Comparison of ENCODE assay signal across 11 cellular contexts in genomic region chr5:148697177-148697820, GRCh38. TPM values are rescaled to one million over a fixed set of nuclear protein-coding genes. Genes with fewer than 3 reads are reported as not detected.
A peak's percentile ranks its signal among the peaks of the same experiment; 100 is the strongest.
DNase-seq lines count a peak whose midpoint lies in the region; ATAC-seq, FAIRE-seq and TF ChIP-seq lines count a peak whose summit lies in the region.
"Had no signal": no experiment of that assay in that cellular context is flagged by ENCODE, and none has a peak within 500 bp of the region (broad histone marks: within the 10 kb centered on the region; RNA-seq: fewer than 3 reads in every experiment).

No MANE protein-coding gene starts in this region.

- no peaks in the 10 kb centered on the region for H3K36me3 Mint-ChIP-seq in activated naive CD4-positive, alpha-beta T cell treated with anti-CD3 and anti-CD28 coated beads, Interleukin-2, amount 10 ng/mL, durations not matched to agents 7 days and 5 days

- no peak overlapping the region for H3K27ac Mint-ChIP-seq in activated naive CD4-positive, alpha-beta T cell treated with anti-CD3 and anti-CD28 coated beads, Interleukin-2, amount 10 ng/mL, durations not matched to agents 7 days and 5 days

- intact Hi-C loops in left cardiac atrium (cut with DNase I): no loop called here

- H3K4me3 Mint-ChIP-seq in activated naive CD4-positive, alpha-beta T cell treated with anti-CD3 and anti-CD28 coated beads, Interleukin-2, amount 10 ng/mL, durations not matched to agents 7 days and 5 days: no peak overlapping the region

- no peaks in the 10 kb centered on the region for H3K27me3 Mint-ChIP-seq in activated naive CD4-positive, alpha-beta T cell treated with anti-CD3 and anti-CD28 coated beads, Interleukin-2, amount 10 ng/mL, durations not matched to agents 7 days and 5 days

- ATAC-seq in left cardiac atrium (peak; percentile 95 to 100), HG03521 (IDR thresholded peaks at IDR 0.05; ENCODE audit: unreplicated experiment) (no peak)

- H3K9me3 Mint-ChIP-seq in activated naive CD4-positive, alpha-beta T cell treated with anti-CD3 and anti-CD28 coated beads, Interleukin-2, amount 10 ng/mL, durations not matched to agents 7 days and 5 days: peaks cover 4% of the 10 kb centered on the region

- FAIRE-seq in H54 (lab: Jason Lieb, UNC): peak; percentile 27

- H3K4me1 Mint-ChIP-seq in activated naive CD4-positive, alpha-beta T cell treated with anti-CD3 and anti-CD28 coated beads, Interleukin-2, amount 10 ng/mL, durations not matched to agents 7 days and 5 days: no peaks in the 10 kb centered on the region

- DNase-seq in H54 (ENCODE audit: insufficient read length, low spot score) (no peak), left cardiac atrium (peak; percentile 59), stromal cell of bone marrow (ENCODE audit: low read depth) (peak; percentile 78), activated gamma-delta T cell (lab: John Stamatoyannopoulos, UW) (no peak), DMS79 (lab: John Stamatoyannopoulos, UW) (no peak)
- DNase-seq in activated naive CD4-positive, alpha-beta T cell treated with anti-CD3 and anti-CD28 coated beads, Interleukin-2, amount 10 ng/mL, durations not matched to agents 7 days and 5 days: no peak
- DNase-seq: cerebellar nuclear complex, DMS53, NCI-H1694 treated with DMSO at 0.1 percent for 48 hours had no signal

- H3K27ac ChIP-seq in angular gyrus (ENCODE audit: low read depth, low read length): peak overlapping the region; percentile 34

- no peak for TF ChIP-seq POLR2A in H54 (IDR thresholded peaks at IDR 0.05; ENCODE audit: low read depth, low read length)

- CTCF ChIA-PET in activated naive CD4-positive, alpha-beta T cell treated with anti-CD3 and anti-CD28 coated beads, Interleukin-2, amount 10 ng/mL, durations not matched to agents 7 days and 5 days (lab: Charles Lee): no interaction called here

RNA-seq across cellular contexts. Expression of gene HTR4, which starts 43.0 kb away (rescaled TPM):
- total RNA-seq in left cardiac atrium: 1 to 10 TPM; 4.7 to 8.8 TPM

Comparison
In these comparisons a context has a peak if more than half of its experiments do, and no peak if none do; other contexts are left out.
1. DNase-seq: peak in left cardiac atrium (single experiment) and stromal cell of bone marrow (single experiment); none in H54 (single experiment), activated gamma-delta T cell (single experiment), activated naive CD4-positive, alpha-beta T cell treated with anti-CD3 and anti-CD28 coated beads, Interleukin-2, amount 10 ng/mL, durations not matched to agents 7 days and 5 days (single experiment) and DMS79 (single experiment).